ENCODE assay signal across 8 cellular contexts in the genomic region with DNA sequence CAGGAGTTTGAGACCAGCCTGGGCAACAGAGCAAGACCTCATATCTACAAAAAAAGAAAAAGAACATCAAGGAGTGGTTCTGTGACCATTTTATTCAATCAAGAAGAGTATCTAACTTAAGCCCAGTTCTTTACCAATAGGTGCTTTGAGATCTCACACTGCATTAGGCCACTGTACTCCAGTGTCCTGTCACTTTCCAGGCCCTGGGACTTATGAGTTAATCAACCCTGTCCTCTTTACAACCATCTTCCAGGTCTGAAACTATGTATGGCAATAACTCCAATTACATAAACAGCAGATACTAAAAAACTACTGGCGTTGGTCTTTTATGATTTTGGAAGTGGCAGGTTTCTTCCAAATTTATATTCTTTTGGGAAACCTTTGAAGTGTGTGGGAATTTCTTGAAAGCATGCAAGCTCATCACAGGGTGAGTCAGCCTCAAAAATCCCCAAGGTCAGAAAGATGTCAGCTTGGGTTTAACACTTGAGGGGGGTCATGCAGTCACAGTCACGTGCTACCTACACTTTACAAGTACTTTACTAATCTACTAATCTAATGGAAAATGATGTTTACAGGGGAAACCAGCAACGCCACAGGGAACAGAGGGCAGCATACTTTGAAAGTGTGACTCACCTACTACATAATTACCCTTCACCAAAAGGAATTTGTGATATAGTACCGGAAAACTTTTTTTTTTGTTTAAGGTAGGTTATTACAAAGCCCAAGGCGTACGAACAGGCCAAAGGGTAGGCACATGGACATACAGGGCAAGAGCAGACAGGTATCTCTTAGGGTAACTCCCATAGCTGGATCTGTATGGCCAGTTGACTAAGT. TPM values are rescaled to one million over a fixed set of nuclear protein-coding genes. Genes with fewer than 3 reads are reported as not detected.
DNase-seq lines count a peak whose midpoint lies in the region; ATAC-seq, FAIRE-seq and TF ChIP-seq lines count a peak whose summit lies in the region.

No MANE protein-coding gene starts in this region.

- intact Hi-C loops in activated CD4-positive, alpha-beta memory T cell treated with anti-CD3 and anti-CD28 coated beads for 36 hours (cut with micrococcal nuclease): loop anchor here (2.0 kb wide), 1 partner anchor 14 kb away; no protein-coding TSS in a partner anchor

- TF ChIP-seq POLR2A in H54 (IDR thresholded peaks at IDR 0.05; ENCODE audit: low read depth, low read length): no peak

- peak; percentile 68 for FAIRE-seq in H54 (lab: Jason Lieb, UNC)

- peaks cover 44% of the 10 kb centered on the region for H3K4me1 Mint-ChIP-seq in activated CD4-positive, alpha-beta memory T cell treated with anti-CD3 and anti-CD28 coated beads for 36 hours (ENCODE audit: low read depth)

- no peak overlapping the region for H3K27ac ChIP-seq in SJCRH30

- no peaks in the 10 kb centered on the region for H3K9me3 ChIP-seq in SJCRH30 (replicated peaks)

- H3K36me3 ChIP-seq in SJCRH30: no peaks in the 10 kb centered on the region

- DNase-seq in AG09319 (ENCODE audit: extremely low read depth, low read depth) (peak; percentile 74), H54 (ENCODE audit: insufficient read length, low spot score) (peak; percentile 54), islet precursor cell (peak; percentile 82), SJCRH30 (no peak), SHP77 treated with DMSO at 0.1 percent for 48 hours (lab: John Stamatoyannopoulos, UW) (no peak), NOMO-1 (lab: John Stamatoyannopoulos, UW; ENCODE audit: unreplicated experiment in 2 of 2) (no peak)
- peak; percentile 65 for DNase-seq in activated CD4-positive, alpha-beta memory T cell treated with anti-CD3 and anti-CD28 coated beads for 36 hours

- no peak overlapping the region for H3K4me3 Mint-ChIP-seq in activated CD4-positive, alpha-beta memory T cell treated with anti-CD3 and anti-CD28 coated beads for 36 hours

- no peak for TF ChIP-seq CTCF in AG09319 (IDR thresholded peaks at IDR 0.05; ENCODE audit: low read depth, low read length)

- no peaks in the 10 kb centered on the region for H3K27me3 Mint-ChIP-seq in activated CD4-positive, alpha-beta memory T cell treated with anti-CD3 and anti-CD28 coated beads for 36 hours

- POLR2A ChIA-PET in activated CD4-positive, alpha-beta memory T cell treated with anti-CD3 and anti-CD28 coated beads for 36 hours (lab: Charles Lee): interaction anchor here (0.5 to 1.7 kb wide), 2 partner anchors 9 to 15 kb away, joined by 3 to 11 read pairs; a partner anchor contains a TSS

- no peak overlapping the region for H3K4me3 ChIP-seq in SJCRH30

- ATAC-seq in GM21786 (IDR thresholded peaks at IDR 0.05; ENCODE audit: unreplicated experiment): no peak

- H3K9me3 Mint-ChIP-seq in activated CD4-positive, alpha-beta memory T cell treated with anti-CD3 and anti-CD28 coated beads for 36 hours: no peaks in the 10 kb centered on the region

- H3K4me1 ChIP-seq in SJCRH30: no peaks in the 10 kb centered on the region

- H3K36me3 Mint-ChIP-seq in activated CD4-positive, alpha-beta memory T cell treated with anti-CD3 and anti-CD28 coated beads for 36 hours: peaks cover 36% of the 10 kb centered on the region

- no peaks in the 10 kb centered on the region for H3K27me3 ChIP-seq in SJCRH30

- CTCF ChIA-PET in activated CD4-positive, alpha-beta memory T cell treated with anti-CD3 and anti-CD28 coated beads for 36 hours (lab: Charles Lee): interaction anchor here (0.8 to 1.9 kb wide), 3 partner anchors 16 to 195 kb away, joined by 3 to 4 read pairs (median 3); no protein-coding TSS in a partner anchor

- peak overlapping the region; percentile 88 for H3K27ac Mint-ChIP-seq in activated CD4-positive, alpha-beta memory T cell treated with anti-CD3 and anti-CD28 coated beads for 36 hours

RNA-seq across cellular contexts. Expression of a gene that starts 15.6 kb away (rescaled TPM):
- 10 to 100 TPM; 39.4 to 40.2 TPM for total RNA-seq in activated CD4-positive, alpha-beta memory T cell treated with anti-CD3 and anti-CD28 coated beads for 36 hours
- total RNA-seq in SJCRH30 (2014; rRNA removed; shearing (Covaris generic)): 18.6 and 20.1 TPM in 2 replicates

Comparison
In these comparisons a context has a peak if more than half of its experiments do, and no peak if none do; other contexts are left out.
1. DNase-seq: peak in AG09319 (single experiment), H54 (single experiment), activated CD4-positive, alpha-beta memory T cell treated with anti-CD3 and anti-CD28 coated beads for 36 hours (single experiment) and islet precursor cell (single experiment); none in SJCRH30 (0 of 2), SHP77 treated with DMSO at 0.1 percent for 48 hours (single experiment) and NOMO-1 (0 of 2).